15 cellular contexts compared by ENCODE assay signal in genomic region chr4:124566030-124566429, GRCh38.
DNase-seq lines count a peak whose midpoint lies in the region; ATAC-seq and TF ChIP-seq lines count a peak whose summit lies in the region.
"Had no signal": no experiment of that assay in that cellular context is flagged by ENCODE, and none has a peak within 500 bp of the region (broad histone marks: within the 10 kb centered on the region; RNA-seq: fewer than 3 reads in every experiment).

No MANE protein-coding gene starts in this region.

- no peak for TF ChIP-seq CTCF in WTC11 (IDR thresholded peaks at IDR 0.05)
- no peak for TF ChIP-seq CTCF in spleen (IDR thresholded peaks at IDR 0.05 in 8 of 11, conservative IDR thresholded peaks at IDR 0.05 in 3 of 11)

- H3K27me3 Mint-ChIP-seq in WTC11 (ENCODE audit: low read depth) = no peaks in the 10 kb centered on the region
- H3K27me3 Mint-ChIP-seq: B cell; CD4-positive, CD25-positive, alpha-beta regulatory T cell; CD8-positive, alpha-beta memory T cell; IgD-negative memory B cell had no signal

- 87 to 99% (median 93%) methylated on average over 2 of the region's 2 CpGs for WGBS in spleen, 5 donors

- no peaks in the 10 kb centered on the region for H3K4me1 ChIP-seq in spleen
- H3K4me1 ChIP-seq: BLaER1 treated with 17β-estradiol and CSF1 and Interleukin-3, amounts not matched to agents 10 nM and 100 nM had no signal

- POLR2A ChIA-PET in WTC11 (lab: Charles Lee) = no interaction called here

- H3K9me3 Mint-ChIP-seq in WTC11 = peaks cover 10% of the 10 kb centered on the region; the same call in 1 of the 2 replicates

- H3K36me3 ChIP-seq in spleen = no peaks in the 10 kb centered on the region
- H3K36me3 ChIP-seq: BLaER1 treated with 17β-estradiol and CSF1 and Interleukin-3, amounts not matched to agents 10 nM and 100 nM; HAP-1 had no signal

- peaks cover 6% of the 10 kb centered on the region; the same call in 1 of the 2 replicates for H3K36me3 Mint-ChIP-seq in WTC11
- H3K36me3 Mint-ChIP-seq: CD4-positive, CD25-positive, alpha-beta regulatory T cell; CD8-positive, alpha-beta memory T cell; IgD-negative memory B cell had no signal

- CTCF ChIA-PET in WTC11 (lab: Charles Lee) = no interaction called here

- DNase-seq in GDM1 (lab: John Stamatoyannopoulos, UW) (peak; percentile 4), WTC11 (ENCODE audit: low spot score) (no peak), islet precursor cell (peak; percentile 51), spleen (no peak)
- no peak for DNase-seq in stimulated activated CD8-positive, alpha-beta memory T cell treated with anti-CD3 and anti-CD28 coated beads, Interleukin-4, amount 100 ng/mL, for 48 hours
- DNase-seq: CD4-positive, CD25-positive, alpha-beta regulatory T cell; CD8-positive, alpha-beta memory T cell; COR-L47; GOT3 had no signal

- intact Hi-C loops in spleen (cut with DNase I; ENCODE audit: low total_unique reads) = no loop called here

- H3K4me3 Mint-ChIP-seq in WTC11 = no peak overlapping the region
- H3K4me3 Mint-ChIP-seq: B cell; CD4-positive, CD25-positive, alpha-beta regulatory T cell; CD8-positive, alpha-beta memory T cell; IgD-negative memory B cell had no signal

- no peaks in the 10 kb centered on the region for H3K27me3 ChIP-seq in spleen (replicated peaks in 1 of 7)
- H3K27me3 ChIP-seq: BLaER1 treated with 17β-estradiol and CSF1 and Interleukin-3, amounts not matched to agents 10 nM and 100 nM had no signal

- no peak overlapping the region for H3K27ac Mint-ChIP-seq in WTC11
- H3K27ac Mint-ChIP-seq: B cell; CD4-positive, CD25-positive, alpha-beta regulatory T cell; CD8-positive, alpha-beta memory T cell; IgD-negative memory B cell had no signal

- no peak overlapping the region for H3K4me3 ChIP-seq in spleen
- H3K4me3 ChIP-seq: BLaER1 treated with 17β-estradiol and CSF1 and Interleukin-3, amounts not matched to agents 10 nM and 100 nM; HAP-1 had no signal

- no peak overlapping the region for H3K27ac ChIP-seq in spleen
- H3K27ac ChIP-seq: BLaER1 treated with 17β-estradiol and CSF1 and Interleukin-3, amounts not matched to agents 10 nM and 100 nM had no signal

- peaks cover 13% of the 10 kb centered on the region for H3K4me1 Mint-ChIP-seq in WTC11
- H3K4me1 Mint-ChIP-seq: B cell; CD4-positive, CD25-positive, alpha-beta regulatory T cell; CD8-positive, alpha-beta memory T cell had no signal

- no peak for TF ChIP-seq POLR2A in spleen (IDR thresholded peaks at IDR 0.05)

- H3K9me3 ChIP-seq in spleen = peaks cover 0 to 23% (median 8%) of the 10 kb centered on the region in 8 donors
- H3K9me3 ChIP-seq: HAP-1 had no signal

- peak; percentile 53 for ATAC-seq in WTC11
- ATAC-seq in activated CD4-positive, CD25-positive, alpha-beta regulatory T cell treated with anti-CD3 and anti-CD28 coated beads, Interleukin-2, amount 50 U/mL, for 24 hours = no peak
- ATAC-seq: HepG2 had no signal

TF ChIP-seq in WTC11, 78 proteins besides CTCF, POLR2A, EP300 and RAD21:
- TF ChIP-seq SP1 (CRISPR knock-in tag; conservative IDR thresholded peaks at IDR 0.05) = no peak
- TF ChIP-seq SMAD4 (CRISPR knock-in tag; IDR thresholded peaks at IDR 0.05) = no peak
- no peak for TF ChIP-seq TEAD1 (CRISPR knock-in tag; IDR thresholded peaks at IDR 0.05)

Comparison
In these comparisons a context has a peak if more than half of its experiments do, and no peak if none do; other contexts are left out.
1. DNase-seq: peak in GDM1 (single experiment) and islet precursor cell (single experiment); none in WTC11 (single experiment), spleen (single experiment) and stimulated activated CD8-positive, alpha-beta memory T cell treated with anti-CD3 and anti-CD28 coated beads, Interleukin-4, amount 100 ng/mL, for 48 hours (single experiment).